In genomic region chr19:38247734-38248268, GRCh38 we compare ENCODE assay signal across 2 cellular contexts.
TF ChIP-seq lines count a peak whose summit lies in the region.

No MANE protein-coding gene starts in this region.

TF ChIP-seq in SK-N-SH, 30 proteins besides CTCF, POLR2A, EP300 and RAD21 (continued from another document):
- TF ChIP-seq IRF3 (IDR thresholded peaks at IDR 0.05; ENCODE audit: low read depth, low read length) (no peak), PBX3 (IDR thresholded peaks at IDR 0.05) (no peak), TCF12 (IDR thresholded peaks at IDR 0.05) (no peak), RFX5 (IDR thresholded peaks at IDR 0.05; ENCODE audit: low read length) (no peak), TEAD4 (IDR thresholded peaks at IDR 0.05; ENCODE audit: borderline replicate concordance, insufficient read depth) (no peak), ZBTB33 (IDR thresholded peaks at IDR 0.05; ENCODE audit: borderline replicate concordance, low read depth) (no peak)

TF ChIP-seq in SK-N-SH treated with all-trans-retinoic acid at 6 μM for 48 hours, 23 proteins besides CTCF, POLR2A, EP300 and RAD21 (continued from another document):
- TF ChIP-seq PATZ1 (CRISPR knock-in tag; IDR thresholded peaks at IDR 0.05; ENCODE audit: borderline replicate concordance) (no peak), ZC3H10 (CRISPR knock-in tag; IDR thresholded peaks at IDR 0.05) (no peak), BACH2 (CRISPR knock-in tag; IDR thresholded peaks at IDR 0.05; ENCODE audit: borderline replicate concordance) (no peak), POU6F1 (CRISPR knock-in tag; IDR thresholded peaks at IDR 0.05; ENCODE audit: borderline replicate concordance, low read depth) (no peak), ZNF565 (CRISPR knock-in tag; conservative IDR thresholded peaks at IDR 0.05; ENCODE audit: low read depth) (no peak), CSRNP3 (CRISPR knock-in tag; IDR thresholded peaks at IDR 0.05) (no peak), ZFP30 (CRISPR knock-in tag; IDR thresholded peaks at IDR 0.05) (no peak), RARB (CRISPR knock-in tag; IDR thresholded peaks at IDR 0.05) (no peak), ISL1 (CRISPR knock-in tag; IDR thresholded peaks at IDR 0.05) (no peak), ZFP3 (CRISPR knock-in tag; IDR thresholded peaks at IDR 0.05) (no peak), ZNF8 (CRISPR knock-in tag; IDR thresholded peaks at IDR 0.05) (no peak), ZNF70 (CRISPR knock-in tag; IDR thresholded peaks at IDR 0.05) (no peak), TSHZ2 (CRISPR knock-in tag; IDR thresholded peaks at IDR 0.05) (no peak), PPARA (CRISPR knock-in tag; IDR thresholded peaks at IDR 0.05; ENCODE audit: borderline replicate concordance) (no peak)
